ENCODE assay signal across 11 cellular contexts in genomic region chr9:124873664-124874063, GRCh38. TPM values are rescaled to one million over a fixed set of nuclear protein-coding genes. Genes with fewer than 3 reads are reported as not detected.
A peak's percentile ranks its signal among the peaks of the same experiment; 100 is the strongest.
DNase-seq lines count a peak whose midpoint lies in the region; ATAC-seq and TF ChIP-seq lines count a peak whose summit lies in the region.
"Had no signal": no experiment of that assay in that cellular context is flagged by ENCODE, and none has a peak within 500 bp of the region (broad histone marks: within the 10 kb centered on the region; RNA-seq: fewer than 3 reads in every experiment).

No MANE protein-coding gene starts in this region.

- peaks cover 76% of the 10 kb centered on the region for H3K36me3 ChIP-seq in BLaER1
- H3K36me3 ChIP-seq in DOHH2 (ENCODE audit: control insufficient read depth, low read length): peaks cover 94% of the 10 kb centered on the region
- H3K36me3 ChIP-seq in aorta (ENCODE audit: control insufficient read depth in 1 of 2, insufficient read depth in 2 of 2, low read length in 1 of 2): peaks cover 0 to 7% of the 10 kb centered on the region in 2 donors

- H3K4me1 ChIP-seq in BLaER1: peaks cover 41% of the 10 kb centered on the region
- peaks cover 36% of the 10 kb centered on the region for H3K4me1 ChIP-seq in DOHH2 (ENCODE audit: control insufficient read depth, low read length)
- no peaks in the 10 kb centered on the region for H3K4me1 ChIP-seq in aorta (ENCODE audit: control insufficient read depth in 1 of 2, insufficient read depth in 2 of 2, low read length in 2 of 2)

- WGBS in aorta, 2 donors: 87% methylated on average over 14 of the region's 14 CpGs

- peaks cover 21% of the 10 kb centered on the region for H3F3A ChIP-seq in DOHH2 (ENCODE audit: control insufficient read depth, insufficient read depth)

- no peaks in the 10 kb centered on the region for H3K27me3 Mint-ChIP-seq in activated CD8-positive, alpha-beta T cell treated with anti-CD3 and anti-CD28 coated beads, Interleukin-2, amount 10 ng/mL, durations not matched to agents 7 days and 5 days (ENCODE audit: low read depth)
- H3K27me3 Mint-ChIP-seq in immature natural killer cell (ENCODE audit: low read depth in 3 of 3): peaks cover 16 to 40% (median 25%) of the 10 kb centered on the region in 3 donors

- peaks cover 70% of the 10 kb centered on the region for H3K79me2 ChIP-seq in DOHH2 (ENCODE audit: control insufficient read depth, low read length)

- no peaks in the 10 kb centered on the region for H3K9me2 ChIP-seq in DOHH2 (replicated peaks; ENCODE audit: control insufficient read depth, low read length)

- H4K20me1 ChIP-seq in BLaER1 (peaks cover 94% of the 10 kb centered on the region), DOHH2 (ENCODE audit: control insufficient read depth, insufficient read depth, low read depth, low read length) (peaks cover 30% of the 10 kb centered on the region; the same call in 1 of the 2 replicates)

- H3K9me3 ChIP-seq in BLaER1 (no peaks in the 10 kb centered on the region), DOHH2 (ENCODE audit: control insufficient read depth, insufficient read depth, low read length) (no peaks in the 10 kb centered on the region), aorta (ENCODE audit: control insufficient read depth, low read length) (no peaks in the 10 kb centered on the region)

- POLR2A ChIA-PET in activated CD8-positive, alpha-beta T cell treated with anti-CD3 and anti-CD28 coated beads, Interleukin-2, amount 10 ng/mL, durations not matched to agents 7 days and 5 days (lab: Charles Lee): interaction anchor here (1.7 to 2.4 kb wide), 2 partner anchors 11 to 13 kb away, joined by 7 to 11 read pairs; partner anchors contain the start of genes ARPC5L and RPL35

- CTCF ChIA-PET in activated CD8-positive, alpha-beta T cell treated with anti-CD3 and anti-CD28 coated beads, Interleukin-2, amount 10 ng/mL, durations not matched to agents 7 days and 5 days (lab: Charles Lee): interaction anchor here (2.8 kb wide), 1 partner anchor 20 kb away, joined by 14 read pairs; the partner anchor contains the start of gene WDR38

- H3K27me3 ChIP-seq in BLaER1 (no peaks in the 10 kb centered on the region), DOHH2 (ENCODE audit: control insufficient read depth, low read length) (no peaks in the 10 kb centered on the region), aorta (ENCODE audit: control insufficient read depth in 1 of 2, insufficient read depth in 2 of 2, low read length in 1 of 2) (no peaks in the 10 kb centered on the region)

- no peak for DNase-seq in activated CD8-positive, alpha-beta T cell treated with anti-CD3 and anti-CD28 coated beads, Interleukin-2, amount 10 ng/mL, durations not matched to agents 7 days and 5 days
- DNase-seq in immature natural killer cell: peak; percentile 47 to 65 (median 61)
- DNase-seq in GM03348 (ENCODE audit: low spot score): no peak
- no peak for DNase-seq in aorta
- no peak for DNase-seq in GM20000 (ENCODE audit: low spot score)
- DNase-seq in NCI-H1417 (lab: John Stamatoyannopoulos, UW): no peak
- DNase-seq: mesenchymal stem cell had no signal

- H3K4me2 ChIP-seq in BLaER1 (peak overlapping the region; percentile 95), DOHH2 (ENCODE audit: low read length) (peak overlapping the region; percentile 91)

- TF ChIP-seq CTCF in DOHH2 (IDR thresholded peaks at IDR 0.05; ENCODE audit: low read depth, low read length, poor library complexity, severe bottlenecking): no peak
- no peak for TF ChIP-seq CTCF in GM20000 (IDR thresholded peaks at IDR 0.05; ENCODE audit: extremely low read depth, missing control alignments)

- peaks cover 80% of the 10 kb centered on the region for H3K36me3 Mint-ChIP-seq in activated CD8-positive, alpha-beta T cell treated with anti-CD3 and anti-CD28 coated beads, Interleukin-2, amount 10 ng/mL, durations not matched to agents 7 days and 5 days (ENCODE audit: low read depth)
- peaks cover 6 to 41% (median 15%) of the 10 kb centered on the region in 3 donors for H3K36me3 Mint-ChIP-seq in immature natural killer cell

- H3K27ac ChIP-seq in BLaER1 (peak overlapping the region; percentile 100; the same call in 1 of the 2 replicates), DOHH2 (ENCODE audit: low read depth, low read length) (peak overlapping the region; percentile 70; the same call in 1 of the 2 replicates), aorta (ENCODE audit: low read depth in 1 of 2, low read length in 2 of 2) (no peak overlapping the region)
- H3K27ac ChIP-seq: parathyroid adenoma had no signal

- H3K4me1 Mint-ChIP-seq in activated CD8-positive, alpha-beta T cell treated with anti-CD3 and anti-CD28 coated beads, Interleukin-2, amount 10 ng/mL, durations not matched to agents 7 days and 5 days (ENCODE audit: low read depth): peaks cover 40% of the 10 kb centered on the region
- peaks cover 79 to 82% of the 10 kb centered on the region in 2 donors for H3K4me1 Mint-ChIP-seq in immature natural killer cell

- peak overlapping the region; percentile 100; the same call in 1 of the 2 replicates for H3K9ac ChIP-seq in BLaER1
- H3K9ac ChIP-seq: parathyroid adenoma had no signal

- H3K4me3 Mint-ChIP-seq in activated CD8-positive, alpha-beta T cell treated with anti-CD3 and anti-CD28 coated beads, Interleukin-2, amount 10 ng/mL, durations not matched to agents 7 days and 5 days: no peak overlapping the region
- peak overlapping the region; percentile 92 to 96 (median 94) for H3K4me3 Mint-ChIP-seq in immature natural killer cell

- H3K27ac Mint-ChIP-seq in activated CD8-positive, alpha-beta T cell treated with anti-CD3 and anti-CD28 coated beads, Interleukin-2, amount 10 ng/mL, durations not matched to agents 7 days and 5 days: peak overlapping the region; percentile 21
- H3K27ac Mint-ChIP-seq in immature natural killer cell: peak overlapping the region; percentile 97 to 98 (median 98)

- ATAC-seq in activated CD8-positive, alpha-beta T cell treated with anti-CD3 and anti-CD28 coated beads, Interleukin-2, amount 10 ng/mL, durations not matched to agents 7 days and 5 days: no peak
- no peak for ATAC-seq in aorta (ENCODE audit: low FRiP score)

- intact Hi-C loops in aorta (cut with DNase I): loop anchor here in 1 of 2 donors (5.0 kb wide), 1 partner anchor 69 kb away; the partner anchor contains the start of gene GOLGA1

- no peaks in the 10 kb centered on the region for H3K9me3 Mint-ChIP-seq in activated CD8-positive, alpha-beta T cell treated with anti-CD3 and anti-CD28 coated beads, Interleukin-2, amount 10 ng/mL, durations not matched to agents 7 days and 5 days (ENCODE audit: insufficient read depth)
- no peaks in the 10 kb centered on the region for H3K9me3 Mint-ChIP-seq in immature natural killer cell

- H3K4me3 ChIP-seq in BLaER1 (no peak overlapping the region), DOHH2 (ENCODE audit: low read length) (no peak overlapping the region), aorta (ENCODE audit: low read length in 2 of 2) (no peak overlapping the region)

RNA-seq across cellular contexts. Expression of gene ARPC5L, which starts 11.7 kb away (rescaled TPM):
- total RNA-seq in activated CD8-positive, alpha-beta T cell treated with anti-CD3 and anti-CD28 coated beads, Interleukin-2, amount 10 ng/mL, durations not matched to agents 7 days and 5 days: 10 to 100 TPM; 82.0 to 86.0 TPM
- polyA plus RNA-seq in immature natural killer cell: 100 to 1,000 TPM; 169 to 202 (median 172) TPM
- total RNA-seq in aorta: 10 to 100 TPM; 22.7 to 24.4 TPM
- polyA plus RNA-seq in aorta: 10 to 100 TPM; 27.4 to 29.8 TPM

RNA-seq across cellular contexts. Expression of gene RPL35, which starts 11.9 kb away (rescaled TPM):
- 1,000 to 10,000 TPM; 1,341 to 1,437 TPM for total RNA-seq in activated CD8-positive, alpha-beta T cell treated with anti-CD3 and anti-CD28 coated beads, Interleukin-2, amount 10 ng/mL, durations not matched to agents 7 days and 5 days
- 1,000 to 10,000 TPM in 2 of 3 donors, 100 to 1,000 TPM in 1; 774 to 2,756 (median 1,213) TPM for polyA plus RNA-seq in immature natural killer cell
- total RNA-seq in aorta: 100 to 1,000 TPM; 806 to 812 TPM
- 1,000 to 10,000 TPM; 3,301 to 6,282 TPM for polyA plus RNA-seq in aorta

RNA-seq across cellular contexts. Expression of gene WDR38, which starts 20.4 kb away (rescaled TPM):
- not detected for total RNA-seq in activated CD8-positive, alpha-beta T cell treated with anti-CD3 and anti-CD28 coated beads, Interleukin-2, amount 10 ng/mL, durations not matched to agents 7 days and 5 days
- polyA plus RNA-seq in immature natural killer cell (not detected), aorta (under 1 TPM; 0.74 to 0.75 TPM)
- not detected for total RNA-seq in aorta
- polyA plus RNA-seq: esophagus had no signal

Comparison
In these comparisons a context has a peak if more than half of its experiments do, and no peak if none do; other contexts are left out.
1. H3K27ac ChIP-seq: peak in BLaER1 (single experiment) and DOHH2 (single experiment); none in aorta (0 of 2).
2. DNase-seq: peak in immature natural killer cell (3 of 3); none in activated CD8-positive, alpha-beta T cell treated with anti-CD3 and anti-CD28 coated beads, Interleukin-2, amount 10 ng/mL, durations not matched to agents 7 days and 5 days (single experiment), GM03348 (single experiment), aorta (0 of 2), GM20000 (single experiment) and NCI-H1417 (0 of 3).